Comparison of ENCODE assay signal across 8 cellular contexts in the genomic region with DNA sequence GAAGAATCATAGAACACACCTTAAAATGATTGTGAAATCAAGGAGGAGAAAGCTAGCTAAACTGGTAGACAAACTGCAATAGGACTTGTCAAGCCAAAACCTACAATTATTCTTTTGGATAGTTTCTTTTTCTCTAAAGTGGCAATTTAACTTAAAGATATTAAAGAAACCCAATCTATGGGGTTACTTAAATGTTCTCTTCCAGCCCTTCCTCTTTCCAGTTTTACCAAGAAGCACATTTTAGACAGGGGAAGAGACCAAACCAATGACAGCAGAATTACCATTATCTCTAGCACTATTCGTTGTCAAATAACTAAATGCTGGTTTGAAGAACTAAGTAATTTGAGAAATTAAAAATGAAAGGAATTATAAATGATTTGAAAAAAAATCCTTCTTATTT. TPM values are rescaled to one million over a fixed set of nuclear protein-coding genes. Genes with fewer than 3 reads are reported as not detected.
A peak's percentile ranks its signal among the peaks of the same experiment; 100 is the strongest.
DNase-seq lines count a peak whose midpoint lies in the region; ATAC-seq and TF ChIP-seq lines count a peak whose summit lies in the region.

No MANE protein-coding gene starts in this region.

- POLR2A ChIA-PET in activated CD8-positive, alpha-beta T cell treated with anti-CD3 and anti-CD28 coated beads, Interleukin-2, amount 10 ng/mL, durations not matched to agents 7 days and 5 days (lab: Charles Lee), result interaction anchor here (0.6 to 1.8 kb wide), 4 partner anchors 10 to 19 kb away, joined by 3 to 4 read pairs (median 4); no protein-coding TSS in a partner anchor

- TF ChIP-seq POLR2A in thyroid gland (IDR thresholded peaks at IDR 0.05), result no peak

- ATAC-seq in activated CD8-positive, alpha-beta memory T cell treated with anti-CD3 and anti-CD28 coated beads, Interleukin-2, amount 10 ng/mL, durations not matched to agents 7 days and 5 days, result no peak
- ATAC-seq in activated CD8-positive, alpha-beta T cell treated with anti-CD3 and anti-CD28 coated beads, Interleukin-2, amount 10 ng/mL, durations not matched to agents 7 days and 5 days, result no peak

- CTCF ChIA-PET in activated CD8-positive, alpha-beta memory T cell treated with anti-CD3 and anti-CD28 coated beads, Interleukin-2, amount 10 ng/mL, durations not matched to agents 7 days and 5 days (lab: Charles Lee), result no interaction called here
- CTCF ChIA-PET in activated CD8-positive, alpha-beta T cell treated with anti-CD3 and anti-CD28 coated beads, Interleukin-2, amount 10 ng/mL, durations not matched to agents 7 days and 5 days (lab: Charles Lee), result interaction anchor here (1.9 kb wide), 1 partner anchor 10 kb away, joined by 5 read pairs; no protein-coding TSS in a partner anchor

- peaks cover 4% of the 10 kb centered on the region for H3K36me3 Mint-ChIP-seq in activated CD8-positive, alpha-beta memory T cell treated with anti-CD3 and anti-CD28 coated beads, Interleukin-2, amount 10 ng/mL, durations not matched to agents 7 days and 5 days
- H3K36me3 Mint-ChIP-seq in activated CD8-positive, alpha-beta T cell treated with anti-CD3 and anti-CD28 coated beads, Interleukin-2, amount 10 ng/mL, durations not matched to agents 7 days and 5 days (ENCODE audit: low read depth), result peaks cover 25% of the 10 kb centered on the region

- no peak for TF ChIP-seq CTCF in kidney epithelial cell (IDR thresholded peaks at IDR 0.05; ENCODE audit: insufficient read depth, low read length, poor library complexity, severe bottlenecking)
- no peak for TF ChIP-seq CTCF in thyroid gland (IDR thresholded peaks at IDR 0.05)

- H3K9me3 ChIP-seq in thyroid gland, result no peaks in the 10 kb centered on the region

- intact Hi-C loops in thyroid gland (cut with DNase I), result no loop called here

- H3K9me3 Mint-ChIP-seq in activated CD8-positive, alpha-beta memory T cell treated with anti-CD3 and anti-CD28 coated beads, Interleukin-2, amount 10 ng/mL, durations not matched to agents 7 days and 5 days (ENCODE audit: low read depth), result no peaks in the 10 kb centered on the region
- H3K9me3 Mint-ChIP-seq in activated CD8-positive, alpha-beta T cell treated with anti-CD3 and anti-CD28 coated beads, Interleukin-2, amount 10 ng/mL, durations not matched to agents 7 days and 5 days (ENCODE audit: insufficient read depth), result no peaks in the 10 kb centered on the region

- peaks cover 36% of the 10 kb centered on the region for H3K4me1 Mint-ChIP-seq in activated CD8-positive, alpha-beta memory T cell treated with anti-CD3 and anti-CD28 coated beads, Interleukin-2, amount 10 ng/mL, durations not matched to agents 7 days and 5 days
- H3K4me1 Mint-ChIP-seq in activated CD8-positive, alpha-beta T cell treated with anti-CD3 and anti-CD28 coated beads, Interleukin-2, amount 10 ng/mL, durations not matched to agents 7 days and 5 days (ENCODE audit: low read depth), result peaks cover 39% of the 10 kb centered on the region

- H3K27ac Mint-ChIP-seq in activated CD8-positive, alpha-beta memory T cell treated with anti-CD3 and anti-CD28 coated beads, Interleukin-2, amount 10 ng/mL, durations not matched to agents 7 days and 5 days, result peak overlapping the region; percentile 96
- H3K27ac Mint-ChIP-seq in activated CD8-positive, alpha-beta T cell treated with anti-CD3 and anti-CD28 coated beads, Interleukin-2, amount 10 ng/mL, durations not matched to agents 7 days and 5 days, result peak overlapping the region; percentile 97

- H3K27me3 Mint-ChIP-seq in activated CD8-positive, alpha-beta memory T cell treated with anti-CD3 and anti-CD28 coated beads, Interleukin-2, amount 10 ng/mL, durations not matched to agents 7 days and 5 days, result no peaks in the 10 kb centered on the region
- no peaks in the 10 kb centered on the region for H3K27me3 Mint-ChIP-seq in activated CD8-positive, alpha-beta T cell treated with anti-CD3 and anti-CD28 coated beads, Interleukin-2, amount 10 ng/mL, durations not matched to agents 7 days and 5 days (ENCODE audit: low read depth)

- H3K27ac ChIP-seq in thyroid gland, result peak overlapping the region in 2 of 3 donors; percentile 88 to 94

- H3K4me1 ChIP-seq in thyroid gland, result peaks cover 5 to 8% of the 10 kb centered on the region in 2 donors

- H3K4me3 ChIP-seq in kidney epithelial cell (ENCODE audit: low read depth, low read length) (peak overlapping the region; percentile 52), thyroid gland (replicated peaks in 1 of 3) (peak overlapping the region in 1 of 3 donors; percentile 66)

- 13 to 18% methylated on average over 1 of the region's 1 CpG for WGBS in thyroid gland, 2 donors

- H3K27me3 ChIP-seq in kidney epithelial cell (ENCODE audit: control insufficient read depth, insufficient read depth, low read length), result no peaks in the 10 kb centered on the region
- no peaks in the 10 kb centered on the region for H3K27me3 ChIP-seq in thyroid gland

- no peak for DNase-seq in activated CD8-positive, alpha-beta memory T cell treated with anti-CD3 and anti-CD28 coated beads, Interleukin-2, amount 10 ng/mL, durations not matched to agents 7 days and 5 days
- no peak for DNase-seq in activated CD8-positive, alpha-beta memory T cell treated with anti-CD3 and anti-CD28 coated beads for 24 hours
- no peak for DNase-seq in activated CD8-positive, alpha-beta T cell treated with anti-CD3 and anti-CD28 coated beads, Interleukin-2, amount 10 ng/mL, durations not matched to agents 7 days and 5 days
- DNase-seq in kidney epithelial cell (ENCODE audit: low read depth), result no peak
- DNase-seq in thyroid gland, result no peak
- no peak for DNase-seq in NCI-H1930 (lab: John Stamatoyannopoulos, UW)
- DNase-seq in NCI-H82 (lab: John Stamatoyannopoulos, UW), result no peak
- no peak for DNase-seq in midbrain (lab: John Stamatoyannopoulos, UW)

- no peaks in the 10 kb centered on the region for H3K36me3 ChIP-seq in kidney epithelial cell (ENCODE audit: control insufficient read depth, insufficient read depth, low read length)
- H3K36me3 ChIP-seq in thyroid gland, result no peaks in the 10 kb centered on the region

- H3K4me3 Mint-ChIP-seq in activated CD8-positive, alpha-beta memory T cell treated with anti-CD3 and anti-CD28 coated beads, Interleukin-2, amount 10 ng/mL, durations not matched to agents 7 days and 5 days, result peak overlapping the region; percentile 87
- peak overlapping the region; percentile 87 for H3K4me3 Mint-ChIP-seq in activated CD8-positive, alpha-beta T cell treated with anti-CD3 and anti-CD28 coated beads, Interleukin-2, amount 10 ng/mL, durations not matched to agents 7 days and 5 days

RNA-seq across cellular contexts. Expression of a gene that starts 0.7 kb away (rescaled TPM):
- total RNA-seq in activated CD8-positive, alpha-beta memory T cell treated with anti-CD3 and anti-CD28 coated beads, Interleukin-2, amount 10 ng/mL, durations not matched to agents 7 days and 5 days, result 10 to 100 TPM; 14.5 to 18.3 TPM
- total RNA-seq in activated CD8-positive, alpha-beta T cell treated with anti-CD3 and anti-CD28 coated beads, Interleukin-2, amount 10 ng/mL, durations not matched to agents 7 days and 5 days, result 10 to 100 TPM; 35.9 to 38.8 TPM
- 1.8 and 3.5 TPM in 2 replicates for total RNA-seq in kidney epithelial cell
- total RNA-seq in thyroid gland, result 10 to 100 TPM; 14.9 to 22.2 (median 15.7) TPM
